In the genomic region with DNA sequence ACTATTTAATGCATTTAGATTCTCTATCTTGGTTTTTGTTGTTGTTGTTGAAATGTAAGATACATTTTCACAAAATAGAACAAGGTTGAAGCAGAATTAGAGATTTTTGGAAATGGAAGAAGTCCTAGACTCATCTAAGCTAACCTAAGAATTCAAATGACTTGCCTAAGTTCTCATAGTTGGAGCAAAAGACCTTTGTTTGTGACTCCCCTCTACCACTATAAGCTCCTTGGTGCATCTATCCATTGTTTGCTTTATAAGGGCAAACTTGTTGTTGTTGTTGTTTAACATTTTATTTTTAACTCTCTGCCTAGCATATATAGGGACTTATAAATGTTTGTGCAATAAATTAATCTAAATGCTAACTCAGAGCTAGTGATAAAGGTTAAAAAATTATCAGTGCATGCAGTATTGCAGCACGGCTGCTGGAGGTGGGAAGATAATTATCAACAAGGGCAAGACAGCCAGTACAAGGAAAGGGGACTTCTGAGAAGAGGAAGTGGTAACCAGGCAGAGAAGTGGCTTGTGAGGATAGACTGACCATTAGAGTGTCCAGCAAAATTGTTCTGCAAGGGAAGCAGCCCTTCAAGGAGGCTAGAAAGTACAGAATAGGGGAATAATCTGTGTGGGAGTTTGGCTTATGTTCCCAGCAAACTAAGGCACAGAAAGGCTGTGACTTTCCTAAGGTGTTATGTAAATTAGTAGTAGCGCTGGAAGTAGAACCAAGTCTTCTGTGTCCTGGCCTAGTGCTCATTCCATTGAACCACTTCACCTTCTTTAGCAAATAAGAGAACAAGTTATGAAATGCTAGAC, we compare ENCODE assay signal across 11 cellular contexts.
"Had no signal": no experiment of that assay in that cellular context is flagged by ENCODE, and none has a peak within 500 bp of the region (broad histone marks: within the 10 kb centered on the region; RNA-seq: fewer than 3 reads in every experiment).

No MANE protein-coding gene starts in this region.

- H3K27ac ChIP-seq: prostate gland had no signal

- DNase-seq: activated CD4-positive, alpha-beta T cell treated with anti-CD3 and anti-CD28 coated beads, Interleukin-2, amount 50 U/mL, for 1 hour; activated CD4-positive, CD25-positive, alpha-beta regulatory T cell; activated T-cell treated with anti-CD3 and anti-CD28 coated beads for 4 hours; endodermal cell; immature natural killer cell; mesenchymal stem cell; occipital lobe; stimulated activated CD4-positive, alpha-beta T cell treated with anti-CD3 and anti-CD28 coated beads, Interleukin-4, amount 100 ng/mL, for 1 hour; stimulated activated CD8-positive, alpha-beta memory T cell treated with anti-CD3 and anti-CD28 coated beads, Interleukin-4, amount 100 ng/mL, for 48 hours; T-helper 1 cell had no signal

- H3K9me3 ChIP-seq: prostate gland had no signal

- H3K36me3 ChIP-seq: prostate gland had no signal

- H3K4me1 ChIP-seq: prostate gland had no signal

- H3K4me3 ChIP-seq: prostate gland had no signal
